13 cellular contexts compared by ENCODE assay signal in genomic region chr10:126351021-126351420, GRCh38.
"Had no signal": no experiment of that assay in that cellular context is flagged by ENCODE, and none has a peak within 500 bp of the region (broad histone marks: within the 10 kb centered on the region; RNA-seq: fewer than 3 reads in every experiment).

No MANE protein-coding gene starts in this region.

- H3K4me3 ChIP-seq: dorsolateral prefrontal cortex, hepatocyte, right atrium auricular region, skin epidermis, stomach had no signal

- DNase-seq: activated CD4-positive, alpha-beta T cell treated with anti-CD3 and anti-CD28 coated beads for 36 hours; activated CD4-positive, alpha-beta T cell treated with anti-CD3 and anti-CD28 coated beads, Interleukin-2, amount 50 U/mL, for 48 hours; activated gamma-delta T cell; stimulated activated CD4-positive, alpha-beta T cell treated with anti-CD3 and anti-CD28 coated beads, Interleukin-15, amount 100 ng/mL, for 24 hours; stimulated activated CD4-positive, alpha-beta T cell treated with anti-CD3 and anti-CD28 coated beads, Interleukin-2, amount 100 ng/mL, for 48 hours; stomach; T-helper 17 cell had no signal

- H3K36me3 ChIP-seq: right atrium auricular region, stomach had no signal

- H3K4me3 Mint-ChIP-seq: activated CD4-positive, alpha-beta T cell treated with anti-CD3 and anti-CD28 coated beads for 36 hours; T-helper 17 cell had no signal

- H3K4me1 ChIP-seq: stomach had no signal

- H3K27me3 ChIP-seq: dorsolateral prefrontal cortex, hepatocyte, right atrium auricular region had no signal

- H3K4me2 ChIP-seq: hepatocyte had no signal

- H3K4me1 Mint-ChIP-seq: activated CD4-positive, alpha-beta T cell treated with anti-CD3 and anti-CD28 coated beads for 36 hours; T-helper 17 cell had no signal

- H3K79me2 ChIP-seq: hepatocyte had no signal

- ATAC-seq: activated CD4-positive, alpha-beta T cell treated with anti-CD3 and anti-CD28 coated beads for 36 hours; activated naive CD4-positive, alpha-beta T cell treated with anti-CD3 and anti-CD28 coated beads, Interleukin-2, amount 50 U/mL, for 72 hours; T-helper 17 cell had no signal

- H3K27ac Mint-ChIP-seq: activated CD4-positive, alpha-beta T cell treated with anti-CD3 and anti-CD28 coated beads for 36 hours; activated naive CD4-positive, alpha-beta T cell treated with anti-CD3 and anti-CD28 coated beads, Interleukin-2, amount 50 U/mL, for 72 hours; progenitor cell of endocrine pancreas; T-helper 17 cell had no signal

- H2AFZ ChIP-seq: hepatocyte had no signal

- H3K27ac ChIP-seq: hepatocyte, right atrium auricular region, stomach had no signal

- H3K27me3 Mint-ChIP-seq: activated CD4-positive, alpha-beta T cell treated with anti-CD3 and anti-CD28 coated beads for 36 hours; T-helper 17 cell had no signal
